Comparison of ENCODE assay signal across 2 cellular contexts in the genomic region with DNA sequence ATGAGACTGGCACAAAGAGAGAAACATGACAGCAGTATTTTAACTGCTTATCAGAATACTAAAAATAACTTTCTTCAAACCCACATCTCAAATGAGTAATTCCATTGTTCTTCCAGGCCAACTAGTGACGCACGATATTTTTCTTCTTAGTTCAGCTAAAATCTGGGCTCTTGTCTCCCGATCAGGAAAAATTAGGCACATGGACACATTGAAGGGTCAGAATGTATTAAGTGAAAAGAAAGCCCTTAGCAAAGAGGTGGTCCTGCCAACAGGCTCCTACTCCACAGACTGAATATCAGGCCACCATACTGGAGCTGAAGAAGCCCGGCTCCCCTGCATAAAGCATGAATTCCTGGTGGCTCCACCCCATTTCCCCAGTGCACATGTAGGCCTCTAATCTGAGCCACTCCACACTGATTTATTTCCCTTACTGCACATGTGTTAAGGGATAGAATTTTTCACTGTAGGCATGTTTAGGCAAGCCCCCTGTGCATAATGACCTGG.
TF ChIP-seq lines count a peak whose summit lies in the region.

No MANE protein-coding gene starts in this region.

TF ChIP-seq in SK-N-SH, 30 proteins besides CTCF, POLR2A, EP300 and RAD21:
- peak; percentile 55; the same call in 1 of the 2 replicates for TF ChIP-seq MEF2A (IDR thresholded peaks at IDR 0.05; ENCODE audit: borderline replicate concordance, low read depth)
- no peak for TF ChIP-seq PBX3 (IDR thresholded peaks at IDR 0.05)

TF ChIP-seq in HepG2, 621 proteins besides CTCF, POLR2A, EP300 and RAD21:
- TF ChIP-seq ZNF703 (CRISPR knock-in tag; IDR thresholded peaks at IDR 0.05; ENCODE audit: borderline replicate concordance): no peak
- no peak for TF ChIP-seq JUND (CRISPR knock-in tag; IDR thresholded peaks at IDR 0.05)
- no peak for TF ChIP-seq DR1 (CRISPR knock-in tag; IDR thresholded peaks at IDR 0.05)
- no peak for TF ChIP-seq TIGD3 (CRISPR knock-in tag; IDR thresholded peaks at IDR 0.05; ENCODE audit: borderline replicate concordance)
- no peak for TF ChIP-seq STAT5B (CRISPR knock-in tag; IDR thresholded peaks at IDR 0.05)
